ENCODE assay signal across 8 cellular contexts in the genomic region with DNA sequence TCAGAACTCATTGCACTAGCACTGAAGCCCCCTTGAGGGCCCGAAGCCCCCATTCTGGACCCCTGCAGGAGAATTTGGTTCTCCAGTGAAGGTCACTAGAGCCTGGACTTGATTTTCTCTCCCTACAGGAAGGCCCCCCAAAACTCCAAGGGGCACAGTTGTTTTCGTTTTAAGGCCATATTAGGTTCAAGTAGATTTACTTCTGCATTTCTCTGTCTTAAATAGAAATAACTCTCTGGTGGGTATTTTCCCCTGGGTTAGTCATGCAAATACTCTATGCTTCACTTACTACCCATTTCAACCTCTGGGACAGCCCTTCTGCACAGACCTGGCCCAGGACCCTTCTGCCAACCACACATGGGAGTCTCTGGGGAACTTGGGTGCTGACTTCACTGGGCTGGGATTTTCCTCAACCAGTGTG. TPM values are rescaled to one million over a fixed set of nuclear protein-coding genes. Genes with fewer than 3 reads are reported as not detected.
A peak's percentile ranks its signal among the peaks of the same experiment; 100 is the strongest.
DNase-seq lines count a peak whose midpoint lies in the region; ATAC-seq and TF ChIP-seq lines count a peak whose summit lies in the region.

No MANE protein-coding gene starts in this region.

- TF ChIP-seq CTCF in heart right ventricle (IDR thresholded peaks at IDR 0.05) (no peak), Panc1 (IDR thresholded peaks at IDR 0.05) (no peak), kidney epithelial cell (IDR thresholded peaks at IDR 0.05; ENCODE audit: insufficient read depth, low read length, poor library complexity, severe bottlenecking) (no peak)

- no peak for DNase-seq in heart right ventricle
- DNase-seq in Right ventricle myocardium superior = no peak
- DNase-seq in Panc1 (ENCODE audit: low read depth, low spot score) = no peak
- DNase-seq in kidney epithelial cell (ENCODE audit: low read depth) = peak; percentile 31
- DNase-seq in activated gamma-delta T cell treated with Interleukin-2 at 50 U/mL for 16 hours = no peak
- no peak for DNase-seq in AG20443 (ENCODE audit: low spot score)
- DNase-seq in DMS 273 treated with DMSO at 0.1 percent for 48 hours (lab: John Stamatoyannopoulos, UW) = no peak

- peak overlapping the region in 3 of 10 donors; percentile 59 to 64 (median 64) for H3K4me3 ChIP-seq in heart right ventricle
- peak overlapping the region; percentile 50 to 76 for H3K4me3 ChIP-seq in Panc1 (ENCODE audit: low read depth in 2 of 2, low read length in 2 of 2)
- no peak overlapping the region for H3K4me3 ChIP-seq in kidney epithelial cell (ENCODE audit: low read depth, low read length)

- CTCF ChIA-PET in Panc1 (lab: Charles Lee) = no interaction called here

- H3K36me3 ChIP-seq in heart right ventricle = no peaks in the 10 kb centered on the region
- H3K36me3 ChIP-seq in Panc1 (ENCODE audit: control insufficient read depth, insufficient read depth, low read length) = no peaks in the 10 kb centered on the region
- H3K36me3 ChIP-seq in kidney epithelial cell (ENCODE audit: control insufficient read depth, insufficient read depth, low read length) = no peaks in the 10 kb centered on the region

- no peaks in the 10 kb centered on the region for H3K9me3 ChIP-seq in heart right ventricle
- H3K9me3 ChIP-seq in Panc1 (ENCODE audit: control insufficient read depth, insufficient read depth, low read depth, low read length) = no peaks in the 10 kb centered on the region

- intact Hi-C loops in heart right ventricle (cut with DNase I) = loop anchor here in 9 of 10 donors (2.0 to 10.0 kb wide), 8 partner anchors 47 to 710 kb away; a partner anchor contains a TSS
- intact Hi-C loops in Right ventricle myocardium superior (cut with DNase I) = loop anchor here (5.0 to 10.0 kb wide), 2 partner anchors 47 to 80 kb away; a partner anchor contains a TSS
- intact Hi-C loops in Panc1 (cut with micrococcal nuclease; ENCODE audit: unreplicated experiment) = loop anchor here (2.0 to 10.0 kb wide), 2 partner anchors 134 to 710 kb away; no protein-coding TSS in a partner anchor

- no TSS peak for BruUV-seq in Panc1 (replicated peaks; lab: Mats Ljungman, UMichigan)

- H3K4me1 ChIP-seq in heart right ventricle (peaks cover 3 to 34% (median 24%) of the 10 kb centered on the region in 9 donors), Panc1 (ENCODE audit: control insufficient read depth, insufficient read depth, low read length) (peaks cover 27% of the 10 kb centered on the region)

- POLR2A ChIA-PET in Panc1 (lab: Charles Lee) = no interaction called here

- WGBS in heart right ventricle, 2 donors = 82 to 87% methylated on average over 2 of the region's 2 CpGs

- no peak for ATAC-seq in heart right ventricle
- no peak for ATAC-seq in Right ventricle myocardium superior (ENCODE audit: poor library complexity)
- peak; percentile 54 for ATAC-seq in HG02885 (IDR thresholded peaks at IDR 0.05; ENCODE audit: poor library complexity, unreplicated experiment)
- ATAC-seq in Panc1 = no peak

- in situ Hi-C loops in Panc1 (cut with HindIII; ENCODE audit: low pct_unique_long_range_greater_than_20kb, low sequenced_read_pairs) = no loop called here

- H3K27me3 ChIP-seq in heart right ventricle (no peaks in the 10 kb centered on the region), Panc1 (ENCODE audit: control insufficient read depth, insufficient read depth, low read length) (no peaks in the 10 kb centered on the region), kidney epithelial cell (ENCODE audit: control insufficient read depth, insufficient read depth, low read length) (no peaks in the 10 kb centered on the region)

- H3K27ac ChIP-seq in heart right ventricle (peak overlapping the region in 8 of 10 donors; percentile 93 to 99 (median 97)), Panc1 (ENCODE audit: low read length) (peak overlapping the region; percentile 95)

RNA-seq across cellular contexts. Expression of a gene that starts 41.6 kb away (rescaled TPM):
- total RNA-seq in heart right ventricle (100 to 1,000 TPM in 2 of 10 donors, 10 to 100 TPM in 8; 22.9 to 114 (median 59.0) TPM), Right ventricle myocardium superior (32.7 TPM), Panc1 (2021; ENCODE audit: unreplicated experiment) (67.9 TPM), kidney epithelial cell (57.3 and 62.5 TPM in 2 replicates)
- 10 to 100 TPM; 12.7 to 17.0 TPM for polyA plus RNA-seq in heart right ventricle
- 25.1 TPM for polyA plus RNA-seq in Panc1 (2012; ENCODE audit: insufficient read length)

RNA-seq across cellular contexts. Expression of a gene that starts 48.8 kb away (rescaled TPM):
- total RNA-seq in heart right ventricle = 10 to 100 TPM; 15.9 to 33.4 (median 20.8) TPM
- polyA plus RNA-seq in heart right ventricle = 1 to 10 TPM; 7.8 to 9.7 TPM
- total RNA-seq in Right ventricle myocardium superior = 19.0 TPM
- 96.0 TPM for total RNA-seq in Panc1 (2021; ENCODE audit: unreplicated experiment)
- polyA plus RNA-seq in Panc1 (2012; ENCODE audit: insufficient read length) = 88.3 TPM
- total RNA-seq in kidney epithelial cell = 15.6 and 18.0 TPM in 2 replicates
